Comparison of ENCODE assay signal across 19 cellular contexts in genomic region chr19:40389404-40390083, GRCh38. TPM values are rescaled to one million over a fixed set of nuclear protein-coding genes. Genes with fewer than 3 reads are reported as not detected.
A peak's percentile ranks its signal among the peaks of the same experiment; 100 is the strongest.
DNase-seq lines count a peak whose midpoint lies in the region; ATAC-seq and TF ChIP-seq lines count a peak whose summit lies in the region.
"Had no signal": no experiment of that assay in that cellular context is flagged by ENCODE, and none has a peak within 500 bp of the region (broad histone marks: within the 10 kb centered on the region; RNA-seq: fewer than 3 reads in every experiment).

No MANE protein-coding gene starts in this region.

- no peak for TF ChIP-seq CTCF in HEK293 (tag by site-specific recombination; IDR thresholded peaks at IDR 0.05)
- TF ChIP-seq CTCF in osteoblast (IDR thresholded peaks at IDR 0.05; ENCODE audit: extremely low read depth, low read depth, low read length), result no peak
- no peak for TF ChIP-seq CTCF in natural killer cell (IDR thresholded peaks at IDR 0.05)

- H3K9me3 ChIP-seq in HEK293 (ENCODE audit: control insufficient read depth, insufficient read depth, low read depth, low read length) (no peaks in the 10 kb centered on the region), osteoblast (ENCODE audit: low read depth, low read length) (no peaks in the 10 kb centered on the region)

- no peaks in the 10 kb centered on the region for H3K4me1 ChIP-seq in HEK293 (ENCODE audit: control insufficient read depth, insufficient read depth, low read length)
- no peaks in the 10 kb centered on the region for H3K4me1 ChIP-seq in osteoblast (ENCODE audit: insufficient read depth, low read length)

- H3K27ac ChIP-seq in HEK293 (ENCODE audit: extremely low read depth, low read depth, low read length) (no peak overlapping the region), osteoblast (ENCODE audit: low read depth, low read length) (no peak overlapping the region)
- H3K27ac ChIP-seq: GM23248 had no signal

- H3K36me3 Mint-ChIP-seq in dendritic cell treated with granulocyte-macrophage colony-stimulating factor and Interleukin-4, amounts not matched to agents 40 ng/mL and 50 ng/mL, for 4 days (ENCODE audit: low read depth), result no peaks in the 10 kb centered on the region
- H3K36me3 Mint-ChIP-seq in natural killer cell, result no peaks in the 10 kb centered on the region
- H3K36me3 Mint-ChIP-seq: CD4-positive, alpha-beta memory T cell had no signal

- no peaks in the 10 kb centered on the region for H3K9me3 Mint-ChIP-seq in dendritic cell treated with granulocyte-macrophage colony-stimulating factor and Interleukin-4, amounts not matched to agents 40 ng/mL and 50 ng/mL, for 4 days
- no peaks in the 10 kb centered on the region for H3K9me3 Mint-ChIP-seq in natural killer cell
- H3K9me3 Mint-ChIP-seq: CD4-positive, alpha-beta memory T cell; H9; HFFc6 had no signal

- no peaks in the 10 kb centered on the region for H3K27me3 ChIP-seq in osteoblast (ENCODE audit: insufficient read depth, low read length)

- ATAC-seq in sciatic nerve, result no peak
- no peak for ATAC-seq in natural killer cell
- ATAC-seq: GM12878, HCT116 had no signal

- H2AFZ ChIP-seq in osteoblast (ENCODE audit: low read length), result no peak overlapping the region
- H2AFZ ChIP-seq: GM23248 had no signal

- H3K4me3 ChIP-seq in HEK293 (ENCODE audit: low read depth, low read length) (no peak overlapping the region), osteoblast (ENCODE audit: insufficient read depth, low read length) (no peak overlapping the region)
- H3K4me3 ChIP-seq: GM12878, GM23248 had no signal

- no peaks in the 10 kb centered on the region for H3K79me2 ChIP-seq in osteoblast (ENCODE audit: insufficient read depth, low read length)

- H3K4me3 Mint-ChIP-seq in dendritic cell treated with granulocyte-macrophage colony-stimulating factor and Interleukin-4, amounts not matched to agents 40 ng/mL and 50 ng/mL, for 4 days, result no peak overlapping the region
- H3K4me3 Mint-ChIP-seq in natural killer cell, result no peak overlapping the region
- H3K4me3 Mint-ChIP-seq: CD4-positive, alpha-beta memory T cell; H9; HFFc6 had no signal

- peak overlapping the region; percentile 4 for H3K27ac Mint-ChIP-seq in dendritic cell treated with granulocyte-macrophage colony-stimulating factor and Interleukin-4, amounts not matched to agents 40 ng/mL and 50 ng/mL, for 4 days
- H3K27ac Mint-ChIP-seq in natural killer cell, result no peak overlapping the region
- H3K27ac Mint-ChIP-seq: CD4-positive, alpha-beta memory T cell; HFFc6 had no signal

- H3K36me3 ChIP-seq in HEK293 (ENCODE audit: control insufficient read depth in 2 of 2, insufficient read depth in 1 of 2, low read length in 2 of 2) (no peaks in the 10 kb centered on the region; a peak in 1 of 3 replicates), osteoblast (ENCODE audit: insufficient read depth, low read length) (no peaks in the 10 kb centered on the region)

- H3K4me1 Mint-ChIP-seq in dendritic cell treated with granulocyte-macrophage colony-stimulating factor and Interleukin-4, amounts not matched to agents 40 ng/mL and 50 ng/mL, for 4 days (ENCODE audit: low read depth), result peaks cover 6% of the 10 kb centered on the region
- no peaks in the 10 kb centered on the region for H3K4me1 Mint-ChIP-seq in natural killer cell
- H3K4me1 Mint-ChIP-seq: CD4-positive, alpha-beta memory T cell had no signal

- intact Hi-C loops in dendritic cell treated with granulocyte-macrophage colony-stimulating factor and Interleukin-4, amounts not matched to agents 40 ng/mL and 50 ng/mL, for 4 days (cut with micrococcal nuclease), result no loop called here
- intact Hi-C loops in sciatic nerve (cut with DNase I), result no loop called here
- intact Hi-C loops in natural killer cell (cut with micrococcal nuclease), result no loop called here

- CTCF ChIA-PET in HEK293 (lab: Yijun Ruan, JAX), result interaction anchor here (0.6 to 0.9 kb wide), 4 partner anchors 16 to 552 kb away, joined by 3 to 4 read pairs (median 3); no protein-coding TSS in a partner anchor

- POLR2A ChIA-PET in HEK293 (lab: Yijun Ruan, JAX), result interaction anchor here (0.8 kb wide), 1 partner anchor 24 kb away, joined by 5 read pairs; no protein-coding TSS in a partner anchor

- H3K4me2 ChIP-seq in osteoblast (ENCODE audit: insufficient read depth, low read length), result no peak overlapping the region

- DNase-seq in osteoblast (ENCODE audit: insufficient read length, low spot score, missing footprints), result peak; percentile 73
- DNase-seq in sciatic nerve (ENCODE audit: low spot score), result no peak
- DNase-seq in T-helper 1 cell, result no peak
- DNase-seq in natural killer cell, result no peak
- DNase-seq: C1 segment of cervical spinal cord; CD4-positive, alpha-beta memory T cell; COR-L47; DMS153; DMS79; EL; GDM1; GM23248; H9; HFFc6 had no signal

- H4K20me1 ChIP-seq in osteoblast (ENCODE audit: insufficient read depth, low read length), result no peaks in the 10 kb centered on the region

- peaks cover 11% of the 10 kb centered on the region for H3K27me3 Mint-ChIP-seq in dendritic cell treated with granulocyte-macrophage colony-stimulating factor and Interleukin-4, amounts not matched to agents 40 ng/mL and 50 ng/mL, for 4 days
- peaks cover 0 to 6% of the 10 kb centered on the region in 2 donors for H3K27me3 Mint-ChIP-seq in natural killer cell (ENCODE audit: low read depth in 2 of 2)
- H3K27me3 Mint-ChIP-seq: CD4-positive, alpha-beta memory T cell had no signal

TF ChIP-seq in HEK293, 187 proteins besides CTCF, POLR2A, EP300 and RAD21:
- peak; percentile 9; the same call in 1 of the 2 replicates for TF ChIP-seq GLIS2 (tag by site-specific recombination; IDR thresholded peaks at IDR 0.05)
- no peak for TF ChIP-seq ZNF280C (tag by site-specific recombination; IDR thresholded peaks at IDR 0.05)

RNA-seq across cellular contexts. Expression of gene HIPK4, which starts 0.4 kb away (rescaled TPM):
- total RNA-seq in osteoblast (0.29 and 0.36 TPM in 2 replicates), sciatic nerve (0.36 TPM), natural killer cell (under 1 TPM in 2 of 3 donors, not detected in 1; 0.14 to 0.29 TPM)
- total RNA-seq: A172; CD4-positive, alpha-beta memory T cell had no signal

RNA-seq across cellular contexts. Expression of gene PRX, which starts 23.6 kb away (rescaled TPM):
- total RNA-seq in osteoblast (2.7 and 3.3 TPM in 2 replicates), sciatic nerve (801 TPM), natural killer cell (1 to 10 TPM; 2.0 to 3.8 (median 3.7) TPM)

RNA-seq across cellular contexts. Expression of gene SERTAD1, which starts 36.2 kb away (rescaled TPM):
- total RNA-seq in osteoblast (15.2 and 15.3 TPM in 2 replicates), sciatic nerve (18.0 TPM), natural killer cell (10 to 100 TPM; 31.2 to 53.5 (median 38.7) TPM)

RNA-seq across cellular contexts. Expression of gene PLD3, which starts 41.0 kb away (rescaled TPM):
- total RNA-seq in osteoblast (136 and 239 TPM in 2 replicates), sciatic nerve (218 TPM), natural killer cell (100 to 1,000 TPM; 107 to 140 (median 109) TPM)

RNA-seq across cellular contexts. Expression of gene C19orf47, which starts 41.3 kb away (rescaled TPM):
- total RNA-seq in osteoblast (3.6 and 7.7 TPM in 2 replicates), sciatic nerve (15.2 TPM), natural killer cell (10 to 100 TPM; 15.2 to 20.2 (median 16.1) TPM)

Comparison
In these comparisons a context has a peak if more than half of its experiments do, and no peak if none do; other contexts are left out.
1. RNA of gene PRX, which starts 23.6 kb away (total RNA-seq): 801 TPM in sciatic nerve (single experiment); 2.0 to 3.8 TPM in natural killer cell and 2.7 to 3.3 TPM in osteoblast; every median in the first group is over 100 times any median in the second.